In the genomic region with DNA sequence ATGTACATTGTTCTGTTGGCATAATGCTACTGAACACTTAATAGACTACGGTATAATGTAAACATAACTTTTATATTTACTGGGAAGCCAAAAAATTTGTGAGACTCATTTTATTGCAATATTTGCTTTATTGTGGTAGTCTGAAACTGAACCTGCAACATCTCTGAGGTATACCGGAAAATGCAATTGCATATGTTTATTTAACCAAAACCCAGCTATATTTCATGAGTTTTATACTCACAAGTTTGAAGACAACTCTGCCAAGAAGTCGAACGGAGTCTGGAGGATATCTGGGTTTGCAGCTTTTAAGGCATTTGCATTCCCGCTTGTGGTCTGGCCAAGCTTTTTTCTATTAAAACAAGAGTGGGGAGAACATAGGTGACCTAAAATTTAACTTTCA, we compare ENCODE assay signal across 23 cellular contexts.
"Had no signal": no experiment of that assay in that cellular context is flagged by ENCODE, and none has a peak within 500 bp of the region (broad histone marks: within the 10 kb centered on the region; RNA-seq: fewer than 3 reads in every experiment).

No MANE protein-coding gene starts in this region.

- ATAC-seq: natural killer cell; psoas muscle; right cardiac atrium; right lobe of liver; stimulated activated memory B cell treated with anti-CD40 and anti-IgM and Interleukin-4, amounts not matched to agents 10 μg/mL and 1 μg/mL and 100 μg/mL, for 72 hours; stimulated activated naive CD8-positive, alpha-beta T cell treated with anti-CD3 and anti-CD28 coated beads, Interleukin-15, amount 100 ng/mL, for 72 hours; stimulated activated naive CD8-positive, alpha-beta T cell treated with anti-CD3 and anti-CD28 coated beads, Interleukin-15, Interleukin-2, amounts not matched to agents 100 U/mL and 50 U/mL, for 24 hours; upper lobe of right lung had no signal

- FAIRE-seq: small intestine had no signal

- DNase-seq: natural killer cell; occipital lobe; ovary; posterior cingulate gyrus; psoas muscle; right cardiac atrium; right lobe of liver; sigmoid colon; small intestine; stimulated activated CD4-positive, alpha-beta T cell treated with anti-CD3 and anti-CD28 coated beads, Interleukin-1b, Interleukin-23, amount 100 ng/mL, for 48 hours; stimulated activated CD4-positive, alpha-beta T cell treated with anti-CD3 and anti-CD28 coated beads, Interleukin-4, amount 100 ng/mL, for 1 hour; stimulated activated CD4-positive, alpha-beta T cell treated with anti-CD3 and anti-CD28 coated beads, Interleukin-4, amount 100 ng/mL, for 4 hours; stimulated activated CD8-positive, alpha-beta memory T cell treated with anti-CD3 and anti-CD28 coated beads, Interleukin-4, amount 100 ng/mL, for 48 hours; stimulated activated naive CD4-positive, alpha-beta T cell; stimulated activated naive CD8-positive, alpha-beta T cell treated with anti-CD3 and anti-CD28 coated beads, Interleukin-15, amount 100 ng/mL, for 72 hours; stimulated activated naive CD8-positive, alpha-beta T cell treated with anti-CD3 and anti-CD28 coated beads, Interleukin-15, Interleukin-2, amounts not matched to agents 100 U/mL and 50 U/mL, for 24 hours; substantia nigra; testis; tibial artery; transverse colon; upper lobe of right lung; uterus had no signal
